ENCODE assay signal across 10 cellular contexts in genomic region chr15:67946701-67947100, GRCh38.
A peak's percentile ranks its signal among the peaks of the same experiment; 100 is the strongest.
DNase-seq lines count a peak whose midpoint lies in the region; ATAC-seq, FAIRE-seq and TF ChIP-seq lines count a peak whose summit lies in the region.
"Had no signal": no experiment of that assay in that cellular context is flagged by ENCODE, and none has a peak within 500 bp of the region (broad histone marks: within the 10 kb centered on the region; RNA-seq: fewer than 3 reads in every experiment).

No MANE protein-coding gene starts in this region.

- peak; percentile 23 for FAIRE-seq in GM19239 (lab: Jason Lieb, UNC)
- FAIRE-seq: colon had no signal

- intact Hi-C loops in sigmoid colon (cut with DNase I): no loop called here

- ATAC-seq in left lobe of liver (no peak), GM19397 (IDR thresholded peaks at IDR 0.05; ENCODE audit: unreplicated experiment) (no peak)

- H3K9me3 ChIP-seq in ectodermal cell (ENCODE audit: control insufficient read depth, low read length) (no peaks in the 10 kb centered on the region), sigmoid colon (no peaks in the 10 kb centered on the region)

- H3K27ac ChIP-seq in ectodermal cell (ENCODE audit: insufficient read depth, low read depth, low read length, poor library complexity, severe bottlenecking): peak overlapping the region; percentile 99
- H3K27ac ChIP-seq in sigmoid colon: peak overlapping the region in 3 of 4 donors; percentile 55 to 79 (median 71)

- no peak for TF ChIP-seq CTCF in sigmoid colon (IDR thresholded peaks at IDR 0.05)

- no peak for DNase-seq in GM19239 (ENCODE audit: insufficient read length, low spot score)
- peak; percentile 21 for DNase-seq in NCI-H82 treated with DMSO at 0.1 percent for 48 hours (lab: John Stamatoyannopoulos, UW; ENCODE audit: unreplicated experiment)
- no peak for DNase-seq in sigmoid colon
- DNase-seq in D341Med (ENCODE audit: low spot score): no peak
- no peak for DNase-seq in DMS79 treated with DMSO at 0.1 percent for 48 hours (lab: John Stamatoyannopoulos, UW)
- DNase-seq in left lobe of liver (ENCODE audit: low spot score): no peak
- DNase-seq: stimulated activated naive CD4-positive, alpha-beta T cell had no signal

- no peak overlapping the region for H3K4me3 ChIP-seq in ectodermal cell (ENCODE audit: insufficient read depth, low read depth, low read length)
- H3K4me3 ChIP-seq in sigmoid colon: no peak overlapping the region

- H3K4me1 ChIP-seq in ectodermal cell (ENCODE audit: control insufficient read depth, insufficient read depth, low read length): peaks cover 38% of the 10 kb centered on the region
- peaks cover 0 to 46% (median 29%) of the 10 kb centered on the region in 4 donors for H3K4me1 ChIP-seq in sigmoid colon

- H3K27me3 ChIP-seq in ectodermal cell (ENCODE audit: control insufficient read depth, insufficient read depth, low read length, poor library complexity, severe bottlenecking): no peaks in the 10 kb centered on the region
- no peaks in the 10 kb centered on the region for H3K27me3 ChIP-seq in sigmoid colon

- no peak for TF ChIP-seq EP300 in sigmoid colon (IDR thresholded peaks at IDR 0.05)

- 75 to 78% methylated on average over 3 of the region's 4 CpGs for WGBS in ectodermal cell, 2 experiments
- 43 to 80% methylated on average over 4 of the region's 4 CpGs for WGBS in sigmoid colon, 2 donors

- TF ChIP-seq POLR2A in sigmoid colon (IDR thresholded peaks at IDR 0.05): no peak

- H3K36me3 ChIP-seq in ectodermal cell (ENCODE audit: control insufficient read depth, insufficient read depth, low read length) (no peaks in the 10 kb centered on the region), sigmoid colon (no peaks in the 10 kb centered on the region)
